Comparison of ENCODE assay signal across 8 cellular contexts in the genomic region with DNA sequence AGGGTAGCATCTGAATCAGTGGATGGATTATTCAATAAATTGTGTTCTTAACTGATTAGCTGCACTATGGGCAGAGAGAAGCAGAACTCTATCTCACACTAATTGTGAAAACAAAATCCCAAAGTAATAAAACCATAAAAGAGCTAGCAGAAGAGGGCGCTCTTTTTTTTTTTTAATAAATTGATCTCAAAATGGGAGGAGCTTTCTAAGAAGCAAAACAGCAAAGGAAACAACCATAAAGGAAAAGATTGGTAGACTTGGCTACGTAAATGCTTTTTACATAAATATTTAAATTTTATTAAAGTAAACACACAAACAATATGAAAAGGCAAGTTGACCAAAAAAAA.
DNase-seq lines count a peak whose midpoint lies in the region; ATAC-seq, FAIRE-seq and TF ChIP-seq lines count a peak whose summit lies in the region.

No MANE protein-coding gene starts in this region.

- DNase-seq in NCI-H510A treated with DMSO at 0.1 percent for 48 hours (lab: John Stamatoyannopoulos, UW) (peak; percentile 68), NCI-H510A (lab: John Stamatoyannopoulos, UW) (no peak), NAMALWA (ENCODE audit: low spot score) (peak; percentile 77), iris pigment epithelial cell (ENCODE audit: low read depth) (peak; percentile 39), urothelium cell line (ENCODE audit: low spot score) (peak; percentile 24), HK-2 (ENCODE audit: unreplicated experiment) (no peak)

- no peak for FAIRE-seq in urothelium cell line (lab: Jason Lieb, UNC)

- ATAC-seq in HG02759 (IDR thresholded peaks at IDR 0.05; ENCODE audit: unreplicated experiment) = no peak

- TF ChIP-seq CTCF in VCaP (conservative IDR thresholded peaks at IDR 0.05) = peak; percentile 72

- H3K27ac ChIP-seq in VCaP = peak overlapping the region; percentile 87; the same call in 1 of the 2 replicates

Comparison
In these comparisons a context has a peak if more than half of its experiments do, and no peak if none do; other contexts are left out.
1. DNase-seq: peak in NCI-H510A treated with DMSO at 0.1 percent for 48 hours (single experiment), NAMALWA (single experiment), iris pigment epithelial cell (single experiment) and urothelium cell line (single experiment); none in NCI-H510A (single experiment) and HK-2 (single experiment).